14 cellular contexts compared by ENCODE assay signal in the genomic region with DNA sequence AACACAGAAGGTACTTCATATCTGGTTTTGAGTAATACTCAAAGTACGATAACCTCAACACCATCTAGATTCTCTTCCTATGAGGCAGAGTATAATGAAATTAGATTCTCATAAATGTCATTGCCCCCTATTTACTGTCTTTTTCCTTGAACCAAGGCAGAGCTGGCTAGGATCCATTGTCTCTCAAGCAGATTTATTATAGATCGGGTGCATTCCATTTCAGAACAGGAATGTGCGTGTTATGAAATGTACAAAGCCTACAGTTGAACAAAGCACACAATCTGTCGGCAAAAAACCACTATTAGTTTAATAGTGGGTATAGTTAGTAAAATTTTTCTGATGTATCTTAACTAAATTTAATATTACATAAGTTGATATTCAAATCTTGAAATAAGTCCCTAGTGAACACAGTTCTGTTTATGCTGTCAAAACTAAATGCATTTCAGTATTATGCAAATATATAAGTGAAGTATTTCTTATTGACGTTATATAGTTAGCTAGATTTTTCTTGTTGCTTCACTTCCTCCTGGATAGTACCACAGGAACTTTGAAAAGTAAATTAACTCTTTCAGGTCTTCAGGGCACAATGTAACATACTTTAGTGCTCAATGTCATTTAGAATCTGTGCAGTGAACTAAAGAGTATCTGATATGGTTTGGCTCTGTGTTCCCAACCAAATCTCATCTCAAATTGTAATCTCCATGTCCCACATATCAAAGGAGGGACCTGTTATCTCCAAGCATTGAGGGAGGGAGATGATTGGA.
A peak's percentile ranks its signal among the peaks of the same experiment; 100 is the strongest.
DNase-seq lines count a peak whose midpoint lies in the region; TF ChIP-seq lines count a peak whose summit lies in the region.
"Had no signal": no experiment of that assay in that cellular context is flagged by ENCODE, and none has a peak within 500 bp of the region (broad histone marks: within the 10 kb centered on the region; RNA-seq: fewer than 3 reads in every experiment).

No MANE protein-coding gene starts in this region.

- peak in 1 of 4 donors; percentile 39 for TF ChIP-seq EP300 in sigmoid colon (IDR thresholded peaks at IDR 0.05)

- no peak overlapping the region for H3K4me3 ChIP-seq in HAP-1
- peak overlapping the region in 1 of 4 donors; percentile 7 for H3K4me3 ChIP-seq in adrenal gland
- no peak overlapping the region for H3K4me3 ChIP-seq in foreskin fibroblast (ENCODE audit: low read depth in 1 of 2, low read length in 2 of 2)
- H3K4me3 ChIP-seq in sigmoid colon = peak overlapping the region in 1 of 4 donors; percentile 5
- H3K4me3 ChIP-seq: dorsolateral prefrontal cortex, skin epidermis had no signal

- H3K4me1 ChIP-seq in HAP-1 = peaks cover 67% of the 10 kb centered on the region
- H3K4me1 ChIP-seq in adrenal gland (replicated peaks in 1 of 2) = peaks cover 18 to 27% of the 10 kb centered on the region in 2 donors
- H3K4me1 ChIP-seq in sigmoid colon = peaks cover 0 to 53% (median 47%) of the 10 kb centered on the region in 4 donors

- peak; percentile 66 to 97 for DNase-seq in HAP-1 (ENCODE audit: low spot score in 2 of 2)
- peak; percentile 22 to 82 (median 70) for DNase-seq in adrenal gland
- peak; percentile 35 to 48 for DNase-seq in foreskin fibroblast
- peak; percentile 63 for DNase-seq in renal cortical epithelial cell (ENCODE audit: low read depth)
- no peak for DNase-seq in COLO829 (ENCODE audit: low spot score)
- DNase-seq in sigmoid colon = no peak
- DNase-seq in HT-29 (ENCODE audit: low spot score) = no peak
- DNase-seq in pons (ENCODE audit: low spot score) = no peak
- DNase-seq: activated naive CD8-positive, alpha-beta T cell treated with anti-CD3 and anti-CD28 coated beads, Interleukin-2, amount 10 ng/mL, durations not matched to agents 7 days and 5 days; CD4-positive, alpha-beta T cell; dorsolateral prefrontal cortex; H7; naive thymus-derived CD4-positive, alpha-beta T cell had no signal

- H3K36me3 ChIP-seq in HAP-1 (replicated peaks) (no peaks in the 10 kb centered on the region), adrenal gland (replicated peaks in 1 of 2) (no peaks in the 10 kb centered on the region), sigmoid colon (no peaks in the 10 kb centered on the region)

- H3K27me3 ChIP-seq in HAP-1 (ENCODE audit: low read depth) (no peaks in the 10 kb centered on the region), adrenal gland (no peaks in the 10 kb centered on the region), sigmoid colon (no peaks in the 10 kb centered on the region)
- H3K27me3 ChIP-seq: dorsolateral prefrontal cortex had no signal

- H3K27ac ChIP-seq in adrenal gland (peak overlapping the region in 4 of 5 donors; percentile 18 to 87 (median 41)), sigmoid colon (peak overlapping the region in 2 of 4 donors; percentile 55 to 66)

- 13 to 27% (median 17%) methylated on average over 5 of the region's 5 CpGs for WGBS in adrenal gland, 4 donors
- WGBS in sigmoid colon, 2 donors = 36 to 43% methylated on average over 5 of the region's 5 CpGs

- TF ChIP-seq POLR2A in adrenal gland (IDR thresholded peaks at IDR 0.05) = peak in 1 of 2 donors; percentile 27
- no peak for TF ChIP-seq POLR2A in sigmoid colon (IDR thresholded peaks at IDR 0.05)

- intact Hi-C loops in adrenal gland (cut with DNase I) = no loop called here
- intact Hi-C loops in sigmoid colon (cut with DNase I) = no loop called here

- TF ChIP-seq CTCF in adrenal gland (IDR thresholded peaks at IDR 0.05) (no peak), foreskin fibroblast (IDR thresholded peaks at IDR 0.05; ENCODE audit: low read depth, low read length) (no peak), sigmoid colon (IDR thresholded peaks at IDR 0.05) (no peak)

- in situ Hi-C loops in HAP-1 (cut with MboI; ENCODE audit: low sequenced_read_pairs) = no loop called here

- H3K9me3 ChIP-seq in HAP-1 (no peaks in the 10 kb centered on the region), adrenal gland (replicated peaks in 1 of 3) (no peaks in the 10 kb centered on the region), sigmoid colon (no peaks in the 10 kb centered on the region)

Comparison
In these comparisons a context has a peak if more than half of its experiments do, and no peak if none do; other contexts are left out.
1. DNase-seq: peak in HAP-1 (2 of 2), adrenal gland (7 of 7), foreskin fibroblast (2 of 2) and renal cortical epithelial cell (single experiment); none in COLO829 (single experiment), sigmoid colon (single experiment), HT-29 (single experiment) and pons (single experiment).